In the genomic region with DNA sequence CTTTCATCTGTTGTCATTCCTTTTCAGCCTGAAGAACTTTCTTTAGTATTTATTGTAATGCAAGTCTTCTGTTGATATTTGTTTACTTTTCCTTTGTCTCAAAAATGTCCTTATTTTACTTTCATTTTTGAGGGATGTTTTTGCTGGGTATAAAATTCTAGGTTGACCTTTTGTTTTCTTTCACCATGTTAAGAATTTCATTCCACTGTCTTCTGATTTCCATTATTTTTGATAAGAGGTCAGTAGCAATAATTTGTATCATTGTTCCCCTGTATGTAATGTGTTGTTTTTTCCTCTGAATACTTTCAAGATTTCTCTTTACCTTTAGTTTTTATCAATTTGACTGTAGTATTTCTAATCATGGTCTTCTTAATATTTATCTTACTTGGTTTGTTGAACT, we compare ENCODE assay signal across 15 cellular contexts.
"Had no signal": no experiment of that assay in that cellular context is flagged by ENCODE, and none has a peak within 500 bp of the region (broad histone marks: within the 10 kb centered on the region; RNA-seq: fewer than 3 reads in every experiment).

No MANE protein-coding gene starts in this region.

- H3K4me3 ChIP-seq: adrenal gland, esophagus squamous epithelium had no signal

- H3K27me3 ChIP-seq: adrenal gland, esophagus squamous epithelium had no signal

- H3K36me3 ChIP-seq: adrenal gland had no signal

- H3K4me1 ChIP-seq: adrenal gland, esophagus squamous epithelium had no signal

- DNase-seq: activated CD4-positive, alpha-beta memory T cell treated with anti-CD3 and anti-CD28 coated beads, Interleukin-2, amount 10 ng/mL, durations not matched to agents 7 days and 5 days; activated CD4-positive, alpha-beta T cell treated with anti-CD3 and anti-CD28 coated beads for 36 hours; activated effector memory CD4-positive, alpha-beta T cell treated with Interleukin-2 at 50 U/mL for 16 hours; activated naive CD4-positive, alpha-beta T cell treated with anti-CD3 and anti-CD28 coated beads, Interleukin-2, amount 50 U/mL, for 16 hours; activated T-cell treated with anti-CD3 and anti-CD28 coated beads, Interleukin-2, amount 50 U/mL, for 24 hours; adrenal gland; esophagus squamous epithelium; foreskin fibroblast; hypothalamus; kidney glomerular epithelial cell; left ventricle myocardium superior; naive thymus-derived CD8-positive, alpha-beta T cell; retina; stimulated activated CD4-positive, alpha-beta T cell treated with anti-CD3 and anti-CD28 coated beads, Interleukin-2, amount 100 ng/mL, for 48 hours had no signal

- ATAC-seq: activated CD4-positive, alpha-beta T cell treated with anti-CD3 and anti-CD28 coated beads for 36 hours; left ventricle myocardium superior; naive thymus-derived CD8-positive, alpha-beta T cell; stimulated activated memory B cell treated with anti-CD40 and anti-IgM and Interleukin-4, amounts not matched to agents 10 μg/mL and 1 μg/mL and 100 μg/mL, for 72 hours had no signal

- H3K27ac ChIP-seq: adrenal gland, esophagus squamous epithelium had no signal
